Comparison of ENCODE assay signal across 23 cellular contexts in genomic region chr4:108561086-108561485, GRCh38. TPM values are rescaled to one million over a fixed set of nuclear protein-coding genes. Genes with fewer than 3 reads are reported as not detected.
A peak's percentile ranks its signal among the peaks of the same experiment; 100 is the strongest.
DNase-seq lines count a peak whose midpoint lies in the region; ATAC-seq and TF ChIP-seq lines count a peak whose summit lies in the region.
"Had no signal": no experiment of that assay in that cellular context is flagged by ENCODE, and none has a peak within 500 bp of the region (broad histone marks: within the 10 kb centered on the region; RNA-seq: fewer than 3 reads in every experiment).

No MANE protein-coding gene starts in this region.

- H2AFZ ChIP-seq in smooth muscle cell (ENCODE audit: low read depth), result peak overlapping the region; percentile 68

- H3K4me2 ChIP-seq in smooth muscle cell, result peak overlapping the region; percentile 75

- no peaks in the 10 kb centered on the region for H3K79me2 ChIP-seq in smooth muscle cell (ENCODE audit: low read depth)

- H3K9ac ChIP-seq in smooth muscle cell (ENCODE audit: low read depth), result no peak overlapping the region

- H3K27ac ChIP-seq in SJSA1, result peak overlapping the region; percentile 97
- peak overlapping the region; percentile 85 for H3K27ac ChIP-seq in mesodermal cell (ENCODE audit: low read depth, low read length, severe bottlenecking)
- peak overlapping the region; percentile 41 for H3K27ac ChIP-seq in smooth muscle cell (ENCODE audit: low read depth)
- H3K27ac ChIP-seq in esophagus muscularis mucosa (replicated peaks in 1 of 4), result peak overlapping the region in 1 of 4 donors; percentile 10
- H3K27ac ChIP-seq: ovary, SK-N-MC, testis had no signal

- no peaks in the 10 kb centered on the region for H4K20me1 ChIP-seq in smooth muscle cell (ENCODE audit: low read depth)

- no peaks in the 10 kb centered on the region for H3K36me3 ChIP-seq in SJSA1
- no peaks in the 10 kb centered on the region for H3K36me3 ChIP-seq in mesodermal cell (ENCODE audit: control insufficient read depth, insufficient read depth, low read length)
- H3K36me3 ChIP-seq in smooth muscle cell (ENCODE audit: low read depth), result no peaks in the 10 kb centered on the region
- no peaks in the 10 kb centered on the region for H3K36me3 ChIP-seq in esophagus muscularis mucosa
- H3K36me3 ChIP-seq: adrenal gland, ovary had no signal

- TF ChIP-seq EP300 in esophagus muscularis mucosa (IDR thresholded peaks at IDR 0.05), result no peak

- WGBS in mesodermal cell (ENCODE audit: insufficient coverage in 2 of 2), 2 experiments, result 80% methylated on average over 1 of the region's 3 CpGs; no CpG with 5 or more reads in 1 of the 2 experiments
- WGBS in smooth muscle cell (ENCODE audit: low lambda C conversion rate), result 30% methylated on average over 3 of the region's 3 CpGs
- WGBS in esophagus muscularis mucosa, result 30% methylated on average over 3 of the region's 3 CpGs

- intact Hi-C loops in esophagus muscularis mucosa (cut with DNase I), result no loop called here

- H3K4me1 ChIP-seq in SJSA1 (replicated peaks) (peaks cover 25% of the 10 kb centered on the region), mesodermal cell (ENCODE audit: control insufficient read depth, insufficient read depth, low read length, poor library complexity, severe bottlenecking) (peaks cover 13% of the 10 kb centered on the region), smooth muscle cell (ENCODE audit: low read depth) (peaks cover 13% of the 10 kb centered on the region), esophagus muscularis mucosa (peaks cover 0 to 12% (median 0%) of the 10 kb centered on the region in 4 donors)
- H3K4me1 ChIP-seq: testis had no signal

- H3K9me3 ChIP-seq in SJSA1 (replicated peaks) (no peaks in the 10 kb centered on the region), mesodermal cell (ENCODE audit: control insufficient read depth, low read length) (no peaks in the 10 kb centered on the region), smooth muscle cell (replicated peaks; ENCODE audit: low read depth) (no peaks in the 10 kb centered on the region), esophagus muscularis mucosa (no peaks in the 10 kb centered on the region)
- H3K9me3 ChIP-seq: adrenal gland, ovary, testis had no signal

- TF ChIP-seq CTCF in smooth muscle cell (IDR thresholded peaks at IDR 0.05; ENCODE audit: borderline replicate concordance, insufficient read depth, poor library complexity, severe bottlenecking) (no peak), esophagus muscularis mucosa (IDR thresholded peaks at IDR 0.05) (no peak)

- TF ChIP-seq POLR2A in esophagus muscularis mucosa (IDR thresholded peaks at IDR 0.05; ENCODE audit: low read depth), result no peak

- peak; percentile 50 for DNase-seq in COLO829 (ENCODE audit: low spot score)
- peak; percentile 63 to 86 for DNase-seq in SJSA1 (ENCODE audit: low read depth in 1 of 2, low spot score in 2 of 2)
- DNase-seq in smooth muscle cell (lab: John Stamatoyannopoulos, UW; ENCODE audit: unreplicated experiment), result no peak
- DNase-seq in occipital lobe (lab: John Stamatoyannopoulos, UW), result no peak
- DNase-seq in esophagus muscularis mucosa (ENCODE audit: extremely low spot score), result no peak
- DNase-seq: activated CD4-positive, alpha-beta T cell treated with anti-CD3 and anti-CD28 coated beads, Interleukin-2, amount 50 U/mL, for 1 hour; activated CD4-positive, CD25-positive, alpha-beta regulatory T cell; activated T-cell treated with anti-CD3 and anti-CD28 coated beads, Interleukin-2, amount 50 U/mL, for 24 hours; DMS53; H7; MM.1S; NCI-H1105 treated with DMSO at 0.1 percent for 48 hours; NCI-H1930; NCI-H510A treated with DMSO at 0.1 percent for 48 hours; ovary; RPMI8226; stimulated activated naive CD4-positive, alpha-beta T cell treated with Interleukin-2 at 50 U/mL for 16 hours; testis had no signal

- ATAC-seq in HG03565 (IDR thresholded peaks at IDR 0.05; ENCODE audit: unreplicated experiment), result no peak
- ATAC-seq: HepG2 had no signal

- H3K4me3 ChIP-seq in SJSA1, result no peak overlapping the region
- no peak overlapping the region for H3K4me3 ChIP-seq in mesodermal cell (ENCODE audit: extremely low read depth, insufficient read depth, low read length, poor library complexity, severe bottlenecking)
- no peak overlapping the region for H3K4me3 ChIP-seq in smooth muscle cell
- no peak overlapping the region for H3K4me3 ChIP-seq in esophagus muscularis mucosa
- H3K4me3 ChIP-seq: adrenal gland, ovary, SK-N-MC, testis had no signal

- H3F3A ChIP-seq in smooth muscle cell (ENCODE audit: low read depth), result peaks cover 14% of the 10 kb centered on the region

- H3K27me3 ChIP-seq in SJSA1 (replicated peaks) (no peaks in the 10 kb centered on the region), smooth muscle cell (ENCODE audit: low read depth) (no peaks in the 10 kb centered on the region), esophagus muscularis mucosa (no peaks in the 10 kb centered on the region)
- H3K27me3 ChIP-seq: adrenal gland, ovary, testis had no signal

RNA-seq across cellular contexts. Expression of gene RPL34, which starts 59.3 kb away (rescaled TPM):
- total RNA-seq in SJSA1 (2014; rRNA removed; shearing (Covaris generic)), result 673 and 767 TPM in 2 replicates
- polyA plus RNA-seq in mesodermal cell (2013, experiment 1 of 2), result 2,273 TPM
- polyA plus RNA-seq in mesodermal cell (2013, experiment 2 of 2), result 2,364 TPM
- 1,242 and 1,362 TPM in 2 replicates for total RNA-seq in smooth muscle cell
- 695 and 819 TPM in 2 replicates for polyA plus RNA-seq in smooth muscle cell
- total RNA-seq in occipital lobe, result 1,436 TPM
- 1,000 to 10,000 TPM in 2 of 4 donors, 100 to 1,000 TPM in 2; 578 to 1,199 (median 854) TPM for total RNA-seq in esophagus muscularis mucosa

Comparison
In these comparisons a context has a peak if more than half of its experiments do, and no peak if none do; other contexts are left out.
1. DNase-seq: peak in COLO829 (single experiment) and SJSA1 (2 of 2); none in smooth muscle cell (single experiment), occipital lobe (single experiment) and esophagus muscularis mucosa (single experiment).